Comparison of ENCODE assay signal across 26 cellular contexts in genomic region chr9:126628146-126628545, GRCh38. TPM values are rescaled to one million over a fixed set of nuclear protein-coding genes. Genes with fewer than 3 reads are reported as not detected.
"Had no signal": no experiment of that assay in that cellular context is flagged by ENCODE, and none has a peak within 500 bp of the region (broad histone marks: within the 10 kb centered on the region; RNA-seq: fewer than 3 reads in every experiment).

No MANE protein-coding gene starts in this region.

- FAIRE-seq: HepG2, RCC 7860 had no signal

- H3K27me3 ChIP-seq: MG63 had no signal

- H3K4me3 ChIP-seq: MG63, SJSA1, SK-N-MC had no signal

- DNase-seq: IMR-90, Karpas-422, KG1, MG63, NCI-H1092, NCI-H1105 treated with DMSO at 0.1 percent for 48 hours, NCI-H1417 treated with DMSO at 0.1 percent for 48 hours, NCI-H146, NCI-H1694 treated with DMSO at 0.1 percent for 48 hours, NCI-H1930, NCI-H2081, NCI-H2171, NCI-H226, NCI-H446, NCI-H510A, NCI-H524 treated with DMSO at 0.1 percent for 48 hours, NCI-H69, NCI-H774, Right ventricle myocardium superior, RPMI8226, SIG-M5, T-helper 1 cell had no signal

- ATAC-seq: HepG2 had no signal

- H3K36me3 ChIP-seq: MG63, SJSA1 had no signal

- H3K9me3 ChIP-seq: MG63, SJSA1 had no signal

- H3K27ac ChIP-seq: SJSA1, SK-N-MC had no signal

- H3K4me1 ChIP-seq: SJSA1 had no signal

RNA-seq across cellular contexts. Expression of gene LMX1B, which starts 14.4 kb away (rescaled TPM):
- total RNA-seq: HepG2, IMR-90, SJSA1 had no signal
- polyA plus RNA-seq: HepG2, IMR-90 had no signal
